In genomic region chr3:171340415-171340814, GRCh38 we compare ENCODE assay signal across 24 cellular contexts.
"Had no signal": no experiment of that assay in that cellular context is flagged by ENCODE, and none has a peak within 500 bp of the region (broad histone marks: within the 10 kb centered on the region; RNA-seq: fewer than 3 reads in every experiment).

No MANE protein-coding gene starts in this region.

- H2AFZ ChIP-seq: parathyroid adenoma had no signal

- H3K36me3 Mint-ChIP-seq: naive B cell had no signal

- H3K27ac Mint-ChIP-seq: activated naive CD8-positive, alpha-beta T cell; activated T-cell treated with anti-CD3 and anti-CD28 coated beads, Interleukin-2, amount 50 U/mL, for 72 hours; naive B cell; nephron progenitor cell; stimulated activated naive B cell treated with anti-CD40 and anti-IgM and Interleukin-4, amounts not matched to agents 10 μg/mL and 1 μg/mL and 100 μg/mL, for 72 hours had no signal

- H3K4me1 ChIP-seq: parathyroid adenoma had no signal

- H3K27me3 Mint-ChIP-seq: activated naive CD8-positive, alpha-beta T cell; naive B cell; stimulated activated naive B cell treated with anti-CD40 and anti-IgM and Interleukin-4, amounts not matched to agents 10 μg/mL and 1 μg/mL and 100 μg/mL, for 72 hours had no signal

- H3K4me3 Mint-ChIP-seq: activated naive CD8-positive, alpha-beta T cell; activated T-cell treated with anti-CD3 and anti-CD28 coated beads, Interleukin-2, amount 50 U/mL, for 72 hours; naive B cell; nephron progenitor cell; stimulated activated naive B cell treated with anti-CD40 and anti-IgM and Interleukin-4, amounts not matched to agents 10 μg/mL and 1 μg/mL and 100 μg/mL, for 72 hours had no signal

- H3K27ac ChIP-seq: epithelial cell of prostate, esophagus squamous epithelium, parathyroid adenoma, psoas muscle, suprapubic skin, tibial artery had no signal

- ATAC-seq: activated T-cell treated with anti-CD3 and anti-CD28 coated beads, Interleukin-2, amount 50 U/mL, for 72 hours; psoas muscle; stimulated activated naive B cell treated with anti-CD40 and anti-IgM and Interleukin-4, amounts not matched to agents 10 μg/mL and 1 μg/mL and 100 μg/mL, for 72 hours had no signal

- H3K4me1 Mint-ChIP-seq: naive B cell; stimulated activated naive B cell treated with anti-CD40 and anti-IgM and Interleukin-4, amounts not matched to agents 10 μg/mL and 1 μg/mL and 100 μg/mL, for 72 hours had no signal

- H3K36me3 ChIP-seq: esophagus squamous epithelium, suprapubic skin, tibial artery had no signal

- H3K79me2 ChIP-seq: parathyroid adenoma had no signal

- DNase-seq: activated CD4-positive, alpha-beta T cell treated with anti-CD3 and anti-CD28 coated beads for 4 hours; activated CD4-positive, alpha-beta T cell treated with anti-CD3 and anti-CD28 coated beads, Interleukin-2, amount 50 U/mL, for 4 hours; activated CD4-positive, CD25-positive, alpha-beta regulatory T cell; activated naive CD4-positive, alpha-beta T cell treated with Interleukin-2 at 50 U/mL for 16 hours; activated T-cell treated with anti-CD3 and anti-CD28 coated beads for 4 hours; activated T-cell treated with anti-CD3 and anti-CD28 coated beads, Interleukin-2, amount 50 U/mL, for 72 hours; anterior cingulate cortex; dermis blood vessel endothelial cell; effector CD8-positive, alpha-beta T cell; esophagus squamous epithelium; foreskin melanocyte; mammary epithelial cell; naive B cell; nephron progenitor cell; psoas muscle; stimulated activated CD4-positive, alpha-beta T cell treated with anti-CD3 and anti-CD28 coated beads, Interleukin-15, amount 100 ng/mL, for 24 hours; stimulated activated CD4-positive, alpha-beta T cell treated with anti-CD3 and anti-CD28 coated beads, Interleukin-2, amount 100 ng/mL, for 24 hours; stimulated activated naive B cell treated with anti-CD40 and anti-IgM and Interleukin-4, amounts not matched to agents 10 μg/mL and 1 μg/mL and 100 μg/mL, for 72 hours; T-helper 2 cell; tibial artery had no signal

- H3K27me3 ChIP-seq: esophagus squamous epithelium, suprapubic skin, tibial artery had no signal

- H3K9me3 ChIP-seq: esophagus squamous epithelium, psoas muscle, suprapubic skin, tibial artery had no signal

- H3K4me3 ChIP-seq: esophagus squamous epithelium, psoas muscle, suprapubic skin, tibial artery had no signal
